In the genomic region with DNA sequence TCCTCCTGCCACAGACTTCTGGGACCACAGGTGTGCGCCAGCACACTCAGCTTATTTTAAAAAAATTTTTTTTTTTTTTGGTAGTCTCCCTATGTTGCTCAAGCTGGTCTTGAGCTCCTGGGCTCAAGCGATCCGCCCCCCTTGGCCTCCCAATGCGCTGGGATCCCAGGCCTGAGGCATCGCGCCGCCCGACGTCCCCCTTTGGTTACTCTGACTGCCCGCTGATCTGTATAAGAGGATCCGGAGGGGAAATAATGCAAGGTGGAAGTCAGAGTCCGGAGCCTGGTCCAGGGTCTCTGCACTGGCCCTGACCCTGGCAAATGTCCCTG, we compare ENCODE assay signal across 8 cellular contexts. TPM values are rescaled to one million over a fixed set of nuclear protein-coding genes. Genes with fewer than 3 reads are reported as not detected.
DNase-seq lines count a peak whose midpoint lies in the region; ATAC-seq, FAIRE-seq and TF ChIP-seq lines count a peak whose summit lies in the region.

No MANE protein-coding gene starts in this region.

- ATAC-seq in HG03039 (IDR thresholded peaks at IDR 0.05; ENCODE audit: unreplicated experiment) (peak; percentile 29), HG02571 (IDR thresholded peaks at IDR 0.05; ENCODE audit: unreplicated experiment) (no peak), HG02678 (IDR thresholded peaks at IDR 0.05; ENCODE audit: unreplicated experiment) (no peak)

- peak overlapping the region; percentile 71 for H3K27ac ChIP-seq in mesodermal cell (ENCODE audit: low read depth, low read length, severe bottlenecking)

- FAIRE-seq in frontal cortex (lab: Jason Lieb, UNC): no peak

- H3K27me3 Mint-ChIP-seq in brain: peaks cover 11% of the 10 kb centered on the region

- H3K36me3 Mint-ChIP-seq in brain: peaks cover 18% of the 10 kb centered on the region

- DNase-seq in AG04449 (ENCODE audit: low read depth, low spot score) (no peak), cerebellar cortex (ENCODE audit: low spot score) (no peak), frontal cortex (ENCODE audit: low spot score in 2 of 2) (no peak)

- no peaks in the 10 kb centered on the region for H3K9me3 Mint-ChIP-seq in brain

- H3K9me3 ChIP-seq in mesodermal cell (ENCODE audit: control insufficient read depth, low read length): no peaks in the 10 kb centered on the region

- H3K36me3 ChIP-seq in mesodermal cell (ENCODE audit: control insufficient read depth, insufficient read depth, low read length): peaks cover 32% of the 10 kb centered on the region

- CTCF ChIA-PET in AG04449 (lab: Yijun Ruan, JAX): interaction anchor here (1.5 kb wide), 1 partner anchor 13 kb away, joined by 5 read pairs; no protein-coding TSS in a partner anchor

- POLR2A ChIA-PET in AG04449 (lab: Yijun Ruan, JAX): interaction anchor here (0.7 to 1.0 kb wide), 3 partner anchors 17 to 82 kb away, joined by 3 to 5 read pairs (median 3); a partner anchor contains a TSS

- H3K4me3 Mint-ChIP-seq in brain: peak overlapping the region; percentile 87 to 97 (median 91)

- H3K4me1 Mint-ChIP-seq in brain: peaks cover 33% of the 10 kb centered on the region

- peaks cover 8% of the 10 kb centered on the region for H3K4me1 ChIP-seq in mesodermal cell (ENCODE audit: control insufficient read depth, insufficient read depth, low read length, poor library complexity, severe bottlenecking)

- no peak for TF ChIP-seq CTCF in AG04449 (IDR thresholded peaks at IDR 0.05; ENCODE audit: insufficient read depth, low read length, missing control alignments)
- TF ChIP-seq CTCF in brain (conservative IDR thresholded peaks at IDR 0.05): no peak

- peak overlapping the region; percentile 97 for H3K4me3 ChIP-seq in AG04449 (ENCODE audit: low read depth, low read length)
- H3K4me3 ChIP-seq in mesodermal cell (ENCODE audit: extremely low read depth, insufficient read depth, low read length, poor library complexity, severe bottlenecking): peak overlapping the region; percentile 93

- peak overlapping the region; percentile 98 to 100 (median 98) for H3K27ac Mint-ChIP-seq in brain

- WGBS in mesodermal cell (ENCODE audit: insufficient coverage in 2 of 2), 2 experiments: 62 to 63% methylated on average over 10 of the region's 12 CpGs

RNA-seq across cellular contexts. Expression of a gene that starts 0.5 kb away (rescaled TPM):
- polyA plus RNA-seq in brain (ENCODE audit: insufficient read depth, low read depth, low replicate concordance): 1.2 TPM
- 6.6 TPM for polyA plus RNA-seq in mesodermal cell (2013, experiment 1 of 2)
- polyA plus RNA-seq in mesodermal cell (2013, experiment 2 of 2): 7.1 TPM
- total RNA-seq in frontal cortex: 28.9 TPM

RNA-seq across cellular contexts. Expression of a gene that starts 9.1 kb away (rescaled TPM):
- polyA plus RNA-seq in brain (ENCODE audit: insufficient read depth, low read depth, low replicate concordance): 0.93 TPM
- polyA plus RNA-seq in mesodermal cell (2013, experiment 1 of 2): 1.0 TPM
- polyA plus RNA-seq in mesodermal cell (2013, experiment 2 of 2): 0.40 TPM
- total RNA-seq in frontal cortex: 1.2 TPM

RNA-seq across cellular contexts. Expression of a gene that starts 40.3 kb away (rescaled TPM):
- 1.1 TPM for polyA plus RNA-seq in brain (ENCODE audit: insufficient read depth, low read depth, low replicate concordance)
- polyA plus RNA-seq in mesodermal cell (2013, experiment 1 of 2): 7.4 TPM
- polyA plus RNA-seq in mesodermal cell (2013, experiment 2 of 2): 4.7 TPM
- 126 TPM for total RNA-seq in frontal cortex

RNA-seq across cellular contexts. Expression of a gene that starts 48.6 kb away (rescaled TPM):
- 5.7 TPM for polyA plus RNA-seq in brain (ENCODE audit: insufficient read depth, low read depth, low replicate concordance)
- polyA plus RNA-seq in mesodermal cell (2013, experiment 1 of 2): 9.8 TPM
- 7.1 TPM for polyA plus RNA-seq in mesodermal cell (2013, experiment 2 of 2)
- total RNA-seq in frontal cortex: 23.6 TPM
